In genomic region chr6:40523505-40524172, GRCh38 we compare ENCODE assay signal across 29 cellular contexts.
"Had no signal": no experiment of that assay in that cellular context is flagged by ENCODE, and none has a peak within 500 bp of the region (broad histone marks: within the 10 kb centered on the region; RNA-seq: fewer than 3 reads in every experiment).

No MANE protein-coding gene starts in this region.

- H3K27me3 ChIP-seq: ovary, upper lobe of left lung had no signal

- H3K9me3 ChIP-seq: esophagus squamous epithelium, gastroesophageal sphincter, left lung, neutrophil, ovary, prostate gland, thoracic aorta, upper lobe of left lung had no signal

- H3K27ac ChIP-seq: esophagus squamous epithelium, gastroesophageal sphincter, left lung, neutrophil, ovary, prostate gland, thoracic aorta, upper lobe of left lung had no signal

- H3K4me1 ChIP-seq: gastroesophageal sphincter, left lung, prostate gland, upper lobe of left lung had no signal

- H3K27ac Mint-ChIP-seq: activated B cell treated with CpG ODN at 0.5 μM for 24 hours; activated CD4-positive, alpha-beta T cell treated with anti-CD3 and anti-CD28 coated beads for 36 hours; activated T-cell treated with anti-CD3 and anti-CD28 coated beads, Interleukin-2, amount 50 U/mL, for 24 hours; activated T-helper 17 cell treated with anti-CD3 and anti-CD28 coated beads, Interleukin-2, amount 50 U/mL, for 72 hours; immature natural killer cell; natural killer cell had no signal

- H3K36me3 ChIP-seq: esophagus squamous epithelium, gastroesophageal sphincter, left lung, neutrophil, ovary, prostate gland, thoracic aorta, upper lobe of left lung had no signal

- H3K9me3 Mint-ChIP-seq: activated B cell treated with CpG ODN at 0.5 μM for 24 hours; activated naive CD4-positive, alpha-beta T cell treated with anti-CD3 and anti-CD28 coated beads, Interleukin-2, amount 50 U/mL, for 72 hours; activated T-cell treated with anti-CD3 and anti-CD28 coated beads, Interleukin-2, amount 50 U/mL, for 24 hours; activated T-helper 17 cell treated with anti-CD3 and anti-CD28 coated beads, Interleukin-2, amount 50 U/mL, for 72 hours; immature natural killer cell; natural killer cell had no signal

- ATAC-seq: activated CD4-positive, alpha-beta T cell treated with anti-CD3 and anti-CD28 coated beads for 36 hours; activated naive CD4-positive, alpha-beta T cell treated with anti-CD3 and anti-CD28 coated beads, Interleukin-2, amount 50 U/mL, for 72 hours; activated T-helper 17 cell treated with anti-CD3 and anti-CD28 coated beads, Interleukin-2, amount 50 U/mL, for 72 hours; gastroesophageal sphincter; left lung; natural killer cell had no signal

- H3K4me3 Mint-ChIP-seq: activated B cell treated with CpG ODN at 0.5 μM for 24 hours; activated CD4-positive, alpha-beta T cell treated with anti-CD3 and anti-CD28 coated beads for 36 hours; activated T-cell treated with anti-CD3 and anti-CD28 coated beads, Interleukin-2, amount 50 U/mL, for 24 hours; activated T-helper 17 cell treated with anti-CD3 and anti-CD28 coated beads, Interleukin-2, amount 50 U/mL, for 72 hours; brain; immature natural killer cell; natural killer cell had no signal

- H3K4me3 ChIP-seq: esophagus squamous epithelium, gastroesophageal sphincter, left lung, lung, ovary, prostate gland, thoracic aorta, upper lobe of left lung had no signal

- H3K4me1 Mint-ChIP-seq: activated B cell treated with CpG ODN at 0.5 μM for 24 hours; activated CD4-positive, alpha-beta T cell treated with anti-CD3 and anti-CD28 coated beads for 36 hours; activated T-helper 17 cell treated with anti-CD3 and anti-CD28 coated beads, Interleukin-2, amount 50 U/mL, for 72 hours had no signal

- H3K27me3 Mint-ChIP-seq: activated CD4-positive, alpha-beta T cell treated with anti-CD3 and anti-CD28 coated beads for 36 hours; activated T-cell treated with anti-CD3 and anti-CD28 coated beads, Interleukin-2, amount 50 U/mL, for 24 hours had no signal

- DNase-seq: activated B cell treated with CpG ODN at 0.5 μM for 24 hours; activated CD4-positive, alpha-beta T cell treated with anti-CD3 and anti-CD28 coated beads for 36 hours; activated CD4-positive, alpha-beta T cell treated with anti-CD3 and anti-CD28 coated beads, Interleukin-2, amount 50 U/mL, for 4 hours; activated CD8-positive, alpha-beta memory T cell treated with anti-CD3 and anti-CD28 coated beads for 24 hours; activated CD8-positive, alpha-beta memory T cell treated with anti-CD3 and anti-CD28 coated beads, Interleukin-2, amount 50 U/mL, for 4 hours; activated T-cell treated with anti-CD3 and anti-CD28 coated beads, Interleukin-2, amount 50 U/mL, for 24 hours; central memory CD4-positive, alpha-beta T cell; effector memory CD4-positive, alpha-beta T cell; esophagus squamous epithelium; head of caudate nucleus; immature natural killer cell; kidney glomerular epithelial cell; left lung; midbrain; natural killer cell; ovary; stimulated activated CD4-positive, alpha-beta T cell treated with anti-CD3 and anti-CD28 coated beads, Interleukin-2, amount 100 ng/mL, for 48 hours; stimulated activated CD8-positive, alpha-beta memory T cell treated with anti-CD3 and anti-CD28 coated beads, Interleukin-4, amount 100 ng/mL, for 48 hours; stimulated activated naive CD4-positive, alpha-beta T cell; T-helper 9 cell; upper lobe of left lung had no signal

- H3K36me3 Mint-ChIP-seq: activated naive CD4-positive, alpha-beta T cell treated with anti-CD3 and anti-CD28 coated beads, Interleukin-2, amount 50 U/mL, for 72 hours; brain; immature natural killer cell; natural killer cell had no signal
